ENCODE assay signal across 25 cellular contexts in the genomic region with DNA sequence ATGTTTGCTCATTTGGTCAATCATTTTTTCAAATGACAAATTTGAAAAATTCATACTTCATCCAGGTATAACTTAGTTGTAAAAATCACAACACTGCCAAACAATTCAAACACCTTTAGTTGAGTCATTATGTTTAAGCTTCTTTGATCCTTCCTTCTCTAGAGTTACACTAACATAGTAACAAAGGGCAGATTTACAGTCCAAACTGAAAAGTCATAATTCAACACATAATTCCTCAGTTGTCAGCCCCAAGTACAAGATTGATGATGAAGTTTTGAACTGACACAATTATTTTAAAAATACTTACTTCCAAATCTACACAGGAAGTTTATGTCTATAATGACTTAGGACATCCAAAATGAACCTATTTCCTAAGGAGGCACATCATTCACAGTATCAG.
"Had no signal": no experiment of that assay in that cellular context is flagged by ENCODE, and none has a peak within 500 bp of the region (broad histone marks: within the 10 kb centered on the region; RNA-seq: fewer than 3 reads in every experiment).

No MANE protein-coding gene starts in this region.

- ATAC-seq: psoas muscle; right cardiac atrium; right lobe of liver; stimulated activated effector memory CD8-positive, alpha-beta T cell treated with anti-CD3 and anti-CD28 coated beads, Interleukin-12 subunit alpha, Interleukin-12 subunit beta, amount 100 ng/mL, for 72 hours; stimulated activated naive B cell treated with anti-CD40 and anti-IgM and Interleukin-4, amounts not matched to agents 10 μg/mL and 1 μg/mL and 100 μg/mL, for 72 hours had no signal

- H3K36me3 ChIP-seq: neural progenitor cell, ovary, right lobe of liver, sigmoid colon, stomach, thoracic aorta, thyroid gland, tibial nerve, upper lobe of left lung, vagina had no signal

- H3K9ac ChIP-seq: neural progenitor cell, parathyroid adenoma had no signal

- H3K9me3 ChIP-seq: ovary, psoas muscle, right lobe of liver, sigmoid colon, stomach, thoracic aorta, thyroid gland, tibial nerve, upper lobe of left lung, vagina had no signal

- FAIRE-seq: small intestine, urothelium cell line had no signal

- H3K4me2 ChIP-seq: neural progenitor cell had no signal

- H3K27ac ChIP-seq: neural progenitor cell, ovary, parathyroid adenoma, psoas muscle, right lobe of liver, sigmoid colon, stomach, thoracic aorta, thyroid gland, tibial nerve, upper lobe of left lung, vagina had no signal

- H3K4me3 ChIP-seq: neural progenitor cell, ovary, psoas muscle, right lobe of liver, sigmoid colon, stomach, thoracic aorta, thyroid gland, tibial nerve, upper lobe of left lung, vagina had no signal

- H3K79me2 ChIP-seq: parathyroid adenoma had no signal

- H2AFZ ChIP-seq: neural progenitor cell, parathyroid adenoma had no signal

- H3K4me1 ChIP-seq: neural progenitor cell, parathyroid adenoma, psoas muscle, right lobe of liver, stomach, thyroid gland, vagina had no signal

- DNase-seq: occipital lobe; ovary; posterior cingulate gyrus; psoas muscle; right cardiac atrium; right lobe of liver; sigmoid colon; small intestine; stimulated activated CD4-positive, alpha-beta T cell treated with anti-CD3 and anti-CD28 coated beads, Interleukin-15, amount 100 ng/mL, for 24 hours; stimulated activated CD4-positive, alpha-beta T cell treated with anti-CD3 and anti-CD28 coated beads, Interleukin-2, amount 100 ng/mL, for 24 hours; stimulated activated CD4-positive, alpha-beta T cell treated with anti-CD3 and anti-CD28 coated beads, Interleukin-2, amount 100 ng/mL, for 48 hours; stimulated activated CD4-positive, alpha-beta T cell treated with anti-CD3 and anti-CD28 coated beads, Interleukin-4, amount 100 ng/mL, for 24 hours; stimulated activated naive B cell treated with anti-CD40 and anti-IgM and Interleukin-4, amounts not matched to agents 10 μg/mL and 1 μg/mL and 100 μg/mL, for 72 hours; stimulated activated naive CD4-positive, alpha-beta T cell treated with Interleukin-2 at 50 U/mL for 16 hours; stomach; thyroid gland; trophoblast cell; upper lobe of left lung had no signal

- H3K27me3 ChIP-seq: neural progenitor cell, ovary, right lobe of liver, sigmoid colon, stomach, thyroid gland, tibial nerve, upper lobe of left lung, vagina had no signal
